In the genomic region with DNA sequence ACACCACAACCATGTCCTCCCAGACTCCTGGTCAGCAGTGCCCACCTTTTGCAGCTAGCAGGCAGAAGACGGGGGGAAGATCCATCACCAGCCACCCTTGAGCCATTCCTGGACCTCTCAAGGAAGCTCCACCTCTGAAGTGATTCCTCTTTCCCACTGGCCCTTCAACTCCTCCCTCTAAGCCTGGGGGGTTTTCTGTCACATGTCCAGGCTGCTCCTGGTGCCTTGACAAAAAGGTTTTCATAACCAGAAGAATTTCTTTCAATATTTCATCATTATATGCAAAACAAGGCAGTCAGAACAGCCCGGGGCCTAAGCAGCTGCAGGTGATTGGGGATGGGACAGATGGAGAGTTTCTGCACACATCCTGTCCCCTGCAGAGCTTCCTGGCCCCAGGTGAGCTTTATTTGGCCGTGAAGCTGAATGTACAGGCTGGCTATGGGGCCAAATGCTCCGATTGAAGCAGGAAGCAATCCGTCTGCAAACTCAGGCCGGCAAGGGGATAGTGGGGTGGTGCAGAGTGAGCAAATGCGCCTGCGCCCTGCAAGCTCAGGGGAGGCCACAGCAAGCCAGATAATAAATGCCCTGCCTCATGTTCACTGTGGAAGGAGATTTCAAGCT, we compare ENCODE assay signal across 17 cellular contexts.
A peak's percentile ranks its signal among the peaks of the same experiment; 100 is the strongest.
DNase-seq lines count a peak whose midpoint lies in the region; ATAC-seq, FAIRE-seq and TF ChIP-seq lines count a peak whose summit lies in the region.
"Had no signal": no experiment of that assay in that cellular context is flagged by ENCODE, and none has a peak within 500 bp of the region (broad histone marks: within the 10 kb centered on the region; RNA-seq: fewer than 3 reads in every experiment).

No MANE protein-coding gene starts in this region.

- SMC1A ChIA-PET in GM12878 (lab: Charles Lee; ENCODE audit: uncharacterized antibody, unreplicated experiment), result interaction anchor here (0.8 to 2.0 kb wide), 3 partner anchors 20 to 31 kb away, joined by 3 to 5 read pairs (median 4); no protein-coding TSS in a partner anchor

- H3K4me3 Mint-ChIP-seq in osteocyte (ENCODE audit: unreplicated experiment), result no peak overlapping the region
- H3K4me3 Mint-ChIP-seq: CD8-positive, alpha-beta memory T cell had no signal

- H3K4me3 ChIP-seq in GM12878 (no peak overlapping the region), SK-N-SH (ENCODE audit: low read depth in 2 of 2, low read length in 1 of 2) (no peak overlapping the region), thyroid gland (replicated peaks in 1 of 3) (no peak overlapping the region)
- H3K4me3 ChIP-seq: A549; BLaER1 treated with 17β-estradiol and CSF1 and Interleukin-3, amounts not matched to agents 10 nM and 100 nM; HAP-1 had no signal

- BruUV-seq in GM12878 (replicated peaks; lab: Mats Ljungman, UMichigan), result no TSS peak

- POLR2A ChIA-PET in GM12878 (lab: Charles Lee) (interaction anchor here (0.6 kb wide), 1 partner anchor 559 kb away, joined by 3 read pairs; no protein-coding TSS in a partner anchor), SK-N-SH (lab: Yijun Ruan, JAX) (no interaction called here)

- RAD21 ChIA-PET in GM12878 (lab: Charles Lee; ENCODE audit: unreplicated experiment), result interaction anchor here (1.3 kb wide), 1 partner anchor 27 kb away, joined by 3 read pairs; no protein-coding TSS in a partner anchor

- peaks cover 24% of the 10 kb centered on the region for H3K27me3 Mint-ChIP-seq in osteocyte (ENCODE audit: unreplicated experiment)

- H3K4me2 ChIP-seq in GM12878 (ENCODE audit: control insufficient read depth, insufficient read depth), result no peak overlapping the region
- H3K4me2 ChIP-seq in SK-N-SH, result no peak overlapping the region
- H3K4me2 ChIP-seq: A549; BLaER1 treated with 17β-estradiol and CSF1 and Interleukin-3, amounts not matched to agents 10 nM and 100 nM had no signal

- WGBS in GM12878 (ENCODE audit: insufficient coverage, insufficient replicate concordance, low lambda C conversion rate, missing lambda C conversion rate), result 37% methylated on average over 8 of the region's 8 CpGs
- 44% methylated on average over 3 of the region's 8 CpGs for WGBS in SK-N-SH (ENCODE audit: low lambda C conversion rate)
- 74 to 75% methylated on average over 8 of the region's 8 CpGs for WGBS in thyroid gland, 2 donors

- H3K36me3 ChIP-seq in GM12878 (ENCODE audit: control insufficient read depth in 2 of 2, insufficient read depth in 2 of 2, low read length in 1 of 2) (no peaks in the 10 kb centered on the region), SK-N-SH (replicated peaks in 1 of 2; ENCODE audit: control insufficient read depth in 1 of 2, insufficient read depth in 2 of 2, low read length in 1 of 2) (no peaks in the 10 kb centered on the region), thyroid gland (no peaks in the 10 kb centered on the region)
- H3K36me3 ChIP-seq: BLaER1 treated with 17β-estradiol and CSF1 and Interleukin-3, amounts not matched to agents 10 nM and 100 nM; HAP-1 had no signal

- H3K79me2 ChIP-seq in GM12878 (ENCODE audit: control insufficient read depth, insufficient read depth, low read length) (no peaks in the 10 kb centered on the region), SK-N-SH (ENCODE audit: insufficient read depth) (no peaks in the 10 kb centered on the region)

- no peaks in the 10 kb centered on the region for H3K36me3 Mint-ChIP-seq in osteocyte (ENCODE audit: unreplicated experiment)
- H3K36me3 Mint-ChIP-seq: CD8-positive, alpha-beta memory T cell had no signal

- H3K9ac ChIP-seq in GM12878 (ENCODE audit: control insufficient read depth, insufficient read depth, low read length) (no peak overlapping the region), SK-N-SH (no peak overlapping the region)
- H3K9ac ChIP-seq: BLaER1 treated with 17β-estradiol and CSF1 and Interleukin-3, amounts not matched to agents 10 nM and 100 nM had no signal

- FAIRE-seq in GM12878 (lab: Jason Lieb, UNC), result no peak
- FAIRE-seq: A549, HTR-8/SVneo had no signal

- H3K9me2 ChIP-seq in SK-N-SH, result no peaks in the 10 kb centered on the region

- DNase-seq in NCI-H526 (lab: John Stamatoyannopoulos, UW) (peak; percentile 1 to 10), NCI-H526 treated with DMSO at 0.1 percent for 48 hours (lab: John Stamatoyannopoulos, UW) (no peak), NCI-H146 (lab: John Stamatoyannopoulos, UW) (peak; percentile 38), GM12878 (ENCODE audit: low read depth, low spot score) (no peak), osteocyte (ENCODE audit: extremely low spot score, unreplicated experiment) (peak; percentile 53), dedifferentiated amniotic fluid mesenchymal stem cell (ENCODE audit: extremely low spot score) (no peak), SK-N-SH (no peak), thyroid gland (no peak)
- DNase-seq: CD8-positive, alpha-beta memory T cell; NCI-H2029 treated with DMSO at 0.1 percent for 48 hours; NCI-H2227 treated with DMSO at 0.1 percent for 48 hours; T-helper 2 cell had no signal

- no peaks in the 10 kb centered on the region for H3F3A ChIP-seq in SK-N-SH (replicated peaks; ENCODE audit: insufficient read depth)

- in situ Hi-C loops in GM12878 (cut with MboI), result no loop called here

- H3K4me1 ChIP-seq in GM12878 (ENCODE audit: control insufficient read depth, insufficient read depth, low read length), result no peaks in the 10 kb centered on the region
- H3K4me1 ChIP-seq in SK-N-SH (ENCODE audit: control insufficient read depth in 1 of 2, insufficient read depth in 2 of 2, low read depth in 1 of 2, low read length in 1 of 2), result peaks cover 0 to 6% of the 10 kb centered on the region in 2 experiments; a peak in 1 of 4 replicates
- H3K4me1 ChIP-seq in thyroid gland, result no peaks in the 10 kb centered on the region
- H3K4me1 ChIP-seq: A549, HAP-1 had no signal

- H3K9me3 ChIP-seq in GM12878 (replicated peaks; ENCODE audit: control insufficient read depth, insufficient read depth, low read length) (no peaks in the 10 kb centered on the region), SK-N-SH (no peaks in the 10 kb centered on the region), thyroid gland (no peaks in the 10 kb centered on the region)
- H3K9me3 ChIP-seq: A549; BLaER1 treated with 17β-estradiol and CSF1 and Interleukin-3, amounts not matched to agents 10 nM and 100 nM; HAP-1 had no signal

- H3K27me3 ChIP-seq in GM12878 (replicated peaks in 1 of 2; ENCODE audit: control insufficient read depth in 2 of 2, insufficient read depth in 2 of 2, low read length in 1 of 2) (peaks cover 0 to 2% of the 10 kb centered on the region in 2 experiments; a peak in 2 of 4 replicates), SK-N-SH (ENCODE audit: insufficient read depth) (no peaks in the 10 kb centered on the region; the same call in 1 of the 2 replicates), thyroid gland (no peaks in the 10 kb centered on the region)
- H3K27me3 ChIP-seq: BLaER1 treated with 17β-estradiol and CSF1 and Interleukin-3, amounts not matched to agents 10 nM and 100 nM had no signal

- ATAC-seq in GM12878, result peak; percentile 21; the same call in 1 of the 3 replicates
- ATAC-seq: A549 had no signal

- H3K27ac Mint-ChIP-seq in osteocyte (ENCODE audit: unreplicated experiment), result no peak overlapping the region

- intact Hi-C loops in GM12878 (cut with micrococcal nuclease; ENCODE audit: unreplicated experiment), result no loop called here
- intact Hi-C loops in thyroid gland (cut with DNase I), result no loop called here

- H3K9me3 Mint-ChIP-seq in osteocyte (ENCODE audit: unreplicated experiment), result no peaks in the 10 kb centered on the region
- H3K9me3 Mint-ChIP-seq: CD8-positive, alpha-beta memory T cell had no signal

- H3K27ac ChIP-seq in GM12878 (ENCODE audit: control insufficient read depth, insufficient read depth) (no peak overlapping the region), SK-N-SH (ENCODE audit: low read depth in 2 of 2, low read length in 1 of 2) (no peak overlapping the region), thyroid gland (no peak overlapping the region)
- H3K27ac ChIP-seq: A549; BLaER1 treated with 17β-estradiol and CSF1 and Interleukin-3, amounts not matched to agents 10 nM and 100 nM; HL-60 had no signal

- CTCF ChIA-PET in GM12878 (lab: Yijun Ruan, JAX) (interaction anchor here (0.8 to 2.7 kb wide), 3 partner anchors 10 to 26 kb away, joined by 3 to 9 read pairs (median 3); no protein-coding TSS in a partner anchor), SK-N-SH (lab: Yijun Ruan, JAX) (interaction anchor here (1.0 to 1.3 kb wide), 2 partner anchors 15 to 74 kb away, joined by 3 to 4 read pairs; no protein-coding TSS in a partner anchor)

- TF ChIP-seq RAD21 in GM12878 (IDR thresholded peaks at IDR 0.05; ENCODE audit: insufficient read depth, low read depth, low read length), result no peak
- no peak for TF ChIP-seq RAD21 in SK-N-SH (IDR thresholded peaks at IDR 0.05; ENCODE audit: low read length)

- no peaks in the 10 kb centered on the region for H3K4me1 Mint-ChIP-seq in osteocyte (ENCODE audit: unreplicated experiment)
- H3K4me1 Mint-ChIP-seq: CD8-positive, alpha-beta memory T cell had no signal

- TF ChIP-seq CTCF in GM12878 (IDR thresholded peaks at IDR 0.05 in 2 of 3, conservative IDR thresholded peaks at IDR 0.05 in 1 of 3; ENCODE audit: control insufficient read depth in 2 of 3, extremely low read depth in 1 of 3, insufficient read depth in 1 of 3, low read depth in 3 of 3, low read length in 3 of 3) (no peak), osteocyte (IDR thresholded peaks at IDR 0.05) (no peak), SK-N-SH (IDR thresholded peaks at IDR 0.05) (no peak), thyroid gland (IDR thresholded peaks at IDR 0.05) (no peak)

- TF ChIP-seq EP300 in GM12878 (IDR thresholded peaks at IDR 0.05; ENCODE audit: borderline replicate concordance in 1 of 2, control insufficient read depth in 1 of 2, low read depth in 2 of 2, low read length in 2 of 2), result no peak
- no peak for TF ChIP-seq EP300 in SK-N-SH (IDR thresholded peaks at IDR 0.05; ENCODE audit: borderline replicate concordance in 1 of 2, low read depth in 1 of 2, low read length in 1 of 2)

- H4K20me1 ChIP-seq in GM12878 (ENCODE audit: control insufficient read depth, insufficient read depth) (no peaks in the 10 kb centered on the region), SK-N-SH (ENCODE audit: insufficient read depth) (no peaks in the 10 kb centered on the region)
- H4K20me1 ChIP-seq: BLaER1 treated with 17β-estradiol and CSF1 and Interleukin-3, amounts not matched to agents 10 nM and 100 nM had no signal

- TF ChIP-seq POLR2A in GM12878 (IDR thresholded peaks at IDR 0.05; ENCODE audit: low read depth, low read length) (no peak), thyroid gland (IDR thresholded peaks at IDR 0.05) (no peak)

- H2AFZ ChIP-seq in GM12878 (ENCODE audit: control insufficient read depth, low read depth, low read length) (no peak overlapping the region), SK-N-SH (ENCODE audit: low read depth) (no peak overlapping the region)

TF ChIP-seq in GM12878, 131 proteins besides CTCF, POLR2A, EP300 and RAD21 (continues in another document):
- no peak for TF ChIP-seq BCL11A (IDR thresholded peaks at IDR 0.05; ENCODE audit: low read depth, low read length)

TF ChIP-seq in SK-N-SH, 30 proteins besides CTCF, POLR2A, EP300 and RAD21 (continues in another document):
- TF ChIP-seq SMC3 (IDR thresholded peaks at IDR 0.05; ENCODE audit: low read depth, low read length) (no peak), TEAD4 (IDR thresholded peaks at IDR 0.05; ENCODE audit: borderline replicate concordance, insufficient read depth) (no peak), TAF1 (IDR thresholded peaks at IDR 0.05; ENCODE audit: borderline replicate concordance, low read depth, low read length) (no peak), YY1 (IDR thresholded peaks at IDR 0.05; ENCODE audit: low read depth) (no peak), GATA2 (CRISPR knock-in tag; IDR thresholded peaks at IDR 0.05) (no peak)

Comparison
In these comparisons a context has a peak if more than half of its experiments do, and no peak if none do; other contexts are left out.
1. DNase-seq: peak in NCI-H526 (2 of 2), NCI-H146 (single experiment) and osteocyte (single experiment); none in NCI-H526 treated with DMSO at 0.1 percent for 48 hours (single experiment), GM12878 (single experiment), dedifferentiated amniotic fluid mesenchymal stem cell (single experiment), SK-N-SH (single experiment) and thyroid gland (0 of 2).